Comparison of ENCODE assay signal across 27 cellular contexts in the genomic region with DNA sequence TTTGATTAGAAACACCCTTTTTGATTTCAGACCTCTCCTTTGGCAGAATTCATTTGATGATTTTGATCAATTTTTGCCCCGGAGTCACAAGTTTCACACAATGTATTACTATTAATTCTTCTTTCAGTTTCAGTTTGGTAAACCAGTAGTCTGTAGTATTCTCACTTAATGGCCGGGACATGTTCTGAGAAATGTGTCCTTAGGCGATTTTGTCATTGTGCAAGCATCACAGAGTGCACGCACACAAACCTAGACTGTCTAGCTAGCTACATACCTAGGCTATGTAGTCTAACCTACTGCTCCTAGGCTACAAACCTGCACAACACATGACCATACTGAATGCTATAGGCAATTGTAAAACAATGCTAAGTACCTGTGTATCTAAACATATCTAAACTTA.
A peak's percentile ranks its signal among the peaks of the same experiment; 100 is the strongest.
DNase-seq lines count a peak whose midpoint lies in the region; ATAC-seq, FAIRE-seq and TF ChIP-seq lines count a peak whose summit lies in the region.
"Had no signal": no experiment of that assay in that cellular context is flagged by ENCODE, and none has a peak within 500 bp of the region (broad histone marks: within the 10 kb centered on the region; RNA-seq: fewer than 3 reads in every experiment).

No MANE protein-coding gene starts in this region.

- TF ChIP-seq CTCF in Loucy (conservative IDR thresholded peaks at IDR 0.05; ENCODE audit: low read length) (no peak), epithelial cell of esophagus (IDR thresholded peaks at IDR 0.05; ENCODE audit: insufficient read depth, low read depth, low read length, missing control alignments) (no peak), osteocyte (IDR thresholded peaks at IDR 0.05) (no peak), gastroesophageal sphincter (IDR thresholded peaks at IDR 0.05) (no peak)

- H3F3A ChIP-seq in Loucy (ENCODE audit: low read depth), result no peaks in the 10 kb centered on the region

- TF ChIP-seq EP300 in gastroesophageal sphincter (IDR thresholded peaks at IDR 0.05), result no peak

- H3K36me3 ChIP-seq in Loucy (ENCODE audit: insufficient read depth, low read length), result no peaks in the 10 kb centered on the region
- H3K36me3 ChIP-seq in small intestine (ENCODE audit: control insufficient read depth in 2 of 2, insufficient read depth in 2 of 2, low read length in 2 of 2), result no peaks in the 10 kb centered on the region
- H3K36me3 ChIP-seq in gastroesophageal sphincter, result no peaks in the 10 kb centered on the region

- no peak overlapping the region for H3K4me3 Mint-ChIP-seq in osteocyte (ENCODE audit: unreplicated experiment)
- H3K4me3 Mint-ChIP-seq: CD4-positive, alpha-beta memory T cell had no signal

- H3K27me3 Mint-ChIP-seq in osteocyte (ENCODE audit: unreplicated experiment), result no peaks in the 10 kb centered on the region
- H3K27me3 Mint-ChIP-seq: CD4-positive, alpha-beta memory T cell had no signal

- H3K4me2 ChIP-seq in Loucy (ENCODE audit: low read depth, low read length, poor library complexity, severe bottlenecking), result no peak overlapping the region
- H3K4me2 ChIP-seq: A549, PC-9 had no signal

- peak; percentile 25 for DNase-seq in RPMI7951 (ENCODE audit: low read depth)
- peak; percentile 78 for DNase-seq in epithelial cell of esophagus (ENCODE audit: low read depth)
- DNase-seq in small intestine, result peak; percentile 34
- DNase-seq in osteocyte (ENCODE audit: extremely low spot score, unreplicated experiment), result no peak
- no peak for DNase-seq in NCI-H2227 treated with DMSO at 0.1 percent for 48 hours (lab: John Stamatoyannopoulos, UW)
- DNase-seq: C1 segment of cervical spinal cord; CD4-positive, alpha-beta memory T cell; COR-L47; H7; NCI-H1092; NCI-H1417 treated with DMSO at 0.1 percent for 48 hours; NCI-H1694 treated with DMSO at 0.1 percent for 48 hours; NCI-H2081; NCI-H345; NCI-H510A treated with DMSO at 0.1 percent for 48 hours; PC-9; SHP77 treated with DMSO at 0.1 percent for 48 hours; T-helper 1 cell had no signal

- no peak overlapping the region for H3K27ac ChIP-seq in small intestine (ENCODE audit: low read depth in 1 of 2, low read length in 1 of 2)
- no peak overlapping the region for H3K27ac ChIP-seq in gastroesophageal sphincter
- H3K27ac ChIP-seq: A549, PC-9, RWPE1 had no signal

- H3K79me2 ChIP-seq in Loucy (ENCODE audit: insufficient read depth, low read length), result no peaks in the 10 kb centered on the region

- H3K4me3 ChIP-seq in Loucy (ENCODE audit: low read length, poor library complexity, severe bottlenecking), result no peak overlapping the region
- no peak overlapping the region for H3K4me3 ChIP-seq in epithelial cell of esophagus (ENCODE audit: low read length)
- H3K4me3 ChIP-seq in small intestine (ENCODE audit: low read depth in 1 of 2, low read length in 2 of 2), result no peak overlapping the region
- H3K4me3 ChIP-seq in gastroesophageal sphincter, result no peak overlapping the region
- H3K4me3 ChIP-seq: A549, K562, PC-9 had no signal

- H3K9me3 ChIP-seq in Loucy (ENCODE audit: insufficient read depth, low read depth, low read length), result no peaks in the 10 kb centered on the region
- H3K9me3 ChIP-seq in small intestine (ENCODE audit: control insufficient read depth, low read depth), result no peaks in the 10 kb centered on the region
- peaks cover 0 to 9% (median 0%) of the 10 kb centered on the region in 3 donors for H3K9me3 ChIP-seq in gastroesophageal sphincter
- H3K9me3 ChIP-seq: A549 had no signal

- H4K20me1 ChIP-seq in Loucy (ENCODE audit: insufficient read depth, low read length, poor library complexity, severe bottlenecking), result no peaks in the 10 kb centered on the region

- H3K4me1 ChIP-seq in Loucy (ENCODE audit: insufficient read depth, low read length, poor library complexity, severe bottlenecking) (no peaks in the 10 kb centered on the region), small intestine (ENCODE audit: control insufficient read depth in 2 of 2, insufficient read depth in 1 of 2, low read depth in 1 of 2, low read length in 1 of 2) (peaks cover 0 to 2% of the 10 kb centered on the region in 2 donors), gastroesophageal sphincter (no peaks in the 10 kb centered on the region)
- H3K4me1 ChIP-seq: A549 had no signal

- no peak overlapping the region for H3K27ac Mint-ChIP-seq in osteocyte (ENCODE audit: unreplicated experiment)

- H2AFZ ChIP-seq in Loucy (ENCODE audit: low read length), result 0 out of 2 replicates have a peak overlapping the region, but pooled peaks have one; percentile 31
- H2AFZ ChIP-seq: PC-9 had no signal

- WGBS in small intestine, 3 donors, result 36 to 78% (median 42%) methylated on average over 4 of the region's 4 CpGs
- 74 to 85% methylated on average over 3 to 4 of the region's 4 CpGs for WGBS in gastroesophageal sphincter (ENCODE audit: low coverage in 1 of 2), 2 donors

- no peaks in the 10 kb centered on the region for H3K27me3 ChIP-seq in Loucy (ENCODE audit: insufficient read depth, low read length, poor library complexity, severe bottlenecking)
- H3K27me3 ChIP-seq in small intestine (ENCODE audit: control insufficient read depth in 2 of 2, insufficient read depth in 2 of 2, low read length in 2 of 2), result no peaks in the 10 kb centered on the region
- no peaks in the 10 kb centered on the region for H3K27me3 ChIP-seq in gastroesophageal sphincter

- no peak overlapping the region for H3K9ac ChIP-seq in Loucy (ENCODE audit: low read depth, low read length, poor library complexity, severe bottlenecking)

- H3K36me3 Mint-ChIP-seq in osteocyte (ENCODE audit: unreplicated experiment), result peaks cover 3% of the 10 kb centered on the region
- H3K36me3 Mint-ChIP-seq: CD4-positive, alpha-beta memory T cell had no signal

- no peak for ATAC-seq in gastroesophageal sphincter
- ATAC-seq in HG03442 (IDR thresholded peaks at IDR 0.05; ENCODE audit: unreplicated experiment), result no peak
- ATAC-seq: A549, HepG2, K562 had no signal

- no peaks in the 10 kb centered on the region for H3K4me1 Mint-ChIP-seq in osteocyte (ENCODE audit: unreplicated experiment)
- H3K4me1 Mint-ChIP-seq: CD4-positive, alpha-beta memory T cell had no signal

- no peak for FAIRE-seq in small intestine (lab: Jason Lieb, UNC)
- FAIRE-seq: A549, GM12892, GM19239, HepG2, K562 had no signal

- no peak for TF ChIP-seq POLR2A in gastroesophageal sphincter (IDR thresholded peaks at IDR 0.05)

- H3K9me2 ChIP-seq in Loucy (replicated peaks; ENCODE audit: low read depth, low read length), result no peaks in the 10 kb centered on the region

- H3K9me3 Mint-ChIP-seq in osteocyte (ENCODE audit: unreplicated experiment), result peaks cover 61% of the 10 kb centered on the region

Comparison
In these comparisons a context has a peak if more than half of its experiments do, and no peak if none do; other contexts are left out.
1. DNase-seq: peak in RPMI7951 (single experiment), epithelial cell of esophagus (single experiment) and small intestine (single experiment); none in osteocyte (single experiment) and NCI-H2227 treated with DMSO at 0.1 percent for 48 hours (single experiment).